25 cellular contexts compared by ENCODE assay signal in the genomic region with DNA sequence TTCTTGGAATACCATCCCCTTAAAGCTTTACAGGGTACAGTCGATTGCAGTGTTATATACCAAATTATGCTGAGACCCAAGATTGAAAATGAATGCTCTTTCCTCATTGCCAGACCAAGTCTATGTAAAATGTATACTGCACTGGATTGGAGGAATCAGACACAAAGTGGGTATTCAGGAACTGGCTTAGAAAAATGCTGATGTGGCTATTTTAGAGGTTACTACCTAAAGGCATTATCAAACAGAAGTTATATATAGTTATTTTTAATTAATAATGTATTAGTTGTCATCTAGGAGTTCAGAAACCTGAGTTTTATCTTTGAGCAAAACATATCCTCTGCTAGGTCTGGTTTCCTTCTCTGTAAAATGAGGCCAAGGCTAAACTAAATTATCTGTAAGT. TPM values are rescaled to one million over a fixed set of nuclear protein-coding genes. Genes with fewer than 3 reads are reported as not detected.
DNase-seq lines count a peak whose midpoint lies in the region; ATAC-seq, FAIRE-seq and TF ChIP-seq lines count a peak whose summit lies in the region.
"Had no signal": no experiment of that assay in that cellular context is flagged by ENCODE, and none has a peak within 500 bp of the region (broad histone marks: within the 10 kb centered on the region; RNA-seq: fewer than 3 reads in every experiment).

No MANE protein-coding gene starts in this region.

- POLR2A ChIA-PET in H1 (lab: Charles Lee; ENCODE audit: partially characterized antibody): no interaction called here

- H4K5ac ChIP-seq in H1 (ENCODE audit: insufficient read length, low read depth, low read length): no peak overlapping the region

- H2AK5ac ChIP-seq in H1 (ENCODE audit: low read depth, low read length): no peak overlapping the region

- no peak for FAIRE-seq in H1 (lab: Jason Lieb, UNC)

- no peak overlapping the region for H3K14ac ChIP-seq in H1 (ENCODE audit: insufficient read length)

- no peak for ATAC-seq in natural killer cell treated with Interleukin-12 subunit alpha and Interleukin-12 subunit beta and Interleukin-15 and Interleukin-18, amount 100 ng/mL, for 72 hours
- no peak for ATAC-seq in natural killer cell
- ATAC-seq in GM19395 (IDR thresholded peaks at IDR 0.05; ENCODE audit: unreplicated experiment): no peak
- ATAC-seq in HG02610 (IDR thresholded peaks at IDR 0.05; ENCODE audit: unreplicated experiment): no peak
- ATAC-seq: activated CD4-positive, alpha-beta T cell treated with anti-CD3 and anti-CD28 coated beads for 36 hours; heart right ventricle had no signal

- peaks cover 8% of the 10 kb centered on the region for H3K23me2 ChIP-seq in H1 (ENCODE audit: low read depth, low read length)

- no peaks in the 10 kb centered on the region for H4K20me1 ChIP-seq in OCI-LY3 (ENCODE audit: insufficient read depth, low read length)
- no peaks in the 10 kb centered on the region for H4K20me1 ChIP-seq in H1 (replicated peaks in 1 of 2; ENCODE audit: control insufficient read depth in 1 of 2, insufficient read depth in 2 of 2, low read length in 2 of 2)

- 81% methylated on average over 1 of the region's 1 CpG; no CpG with 5 or more reads in 1 of the 2 experiments for WGBS in H1 (ENCODE audit: extremely low coverage in 1 of 2, insufficient coverage in 1 of 2, insufficient read length in 1 of 2, insufficient replicate concordance in 2 of 2, low coverage in 1 of 2, low lambda C conversion rate in 2 of 2, missing lambda C conversion rate in 1 of 2), 2 experiments

- peak overlapping the region; percentile 47 for H3K4me3 Mint-ChIP-seq in natural killer cell treated with Interleukin-12 subunit alpha and Interleukin-12 subunit beta and Interleukin-15 and Interleukin-18, amount 100 ng/mL, for 72 hours
- no peak overlapping the region for H3K4me3 Mint-ChIP-seq in natural killer cell
- H3K4me3 Mint-ChIP-seq: activated CD4-positive, alpha-beta T cell treated with anti-CD3 and anti-CD28 coated beads for 36 hours; memory B cell had no signal

- H2BK5ac ChIP-seq in H1 (ENCODE audit: low read depth, low read length): no peak overlapping the region

- no peaks in the 10 kb centered on the region for H3K79me1 ChIP-seq in H1 (ENCODE audit: low read depth, low read length)

- TF ChIP-seq POLR2A in H1 (IDR thresholded peaks at IDR 0.05; ENCODE audit: control extremely low read depth in 1 of 2, low read depth in 2 of 2, low read length in 2 of 2): no peak

- DNase-seq in natural killer cell treated with Interleukin-12 subunit alpha and Interleukin-12 subunit beta and Interleukin-15 and Interleukin-18, amount 100 ng/mL, for 72 hours (ENCODE audit: low spot score): no peak
- no peak for DNase-seq in natural killer cell
- no peak for DNase-seq in H1 (ENCODE audit: low read depth in 1 of 2, low spot score in 2 of 2)
- no peak for DNase-seq in NCI-H524 (lab: John Stamatoyannopoulos, UW)
- DNase-seq: activated CD4-positive, alpha-beta T cell treated with anti-CD3 and anti-CD28 coated beads for 36 hours; activated CD8-positive, alpha-beta memory T cell treated with anti-CD3 and anti-CD28 coated beads, Interleukin-2, amount 50 U/mL, for 48 hours; activated gamma-delta T cell; adrenal gland; brain microvascular endothelial cell; CD4-positive, alpha-beta memory T cell; heart right ventricle; KBM-7; NCI-H1436 treated with DMSO at 0.1 percent for 48 hours; NCI-H446 treated with DMSO at 0.1 percent for 48 hours; retina; SHP77 treated with DMSO at 0.1 percent for 48 hours; stimulated activated naive CD4-positive, alpha-beta T cell had no signal

- no peak overlapping the region for H3K23ac ChIP-seq in H1 (ENCODE audit: insufficient read length)

- no peak overlapping the region for H3K18ac ChIP-seq in H1 (ENCODE audit: extremely low read depth, low read length)

- no peaks in the 10 kb centered on the region for H3K9me3 Mint-ChIP-seq in natural killer cell treated with Interleukin-12 subunit alpha and Interleukin-12 subunit beta and Interleukin-15 and Interleukin-18, amount 100 ng/mL, for 72 hours
- H3K9me3 Mint-ChIP-seq in natural killer cell: no peaks in the 10 kb centered on the region
- H3K9me3 Mint-ChIP-seq: memory B cell had no signal

- no peaks in the 10 kb centered on the region for H3K9me3 ChIP-seq in OCI-LY3 (ENCODE audit: insufficient read depth, low read length)
- H3K9me3 ChIP-seq in H1 (ENCODE audit: insufficient read depth in 2 of 2, low read depth in 1 of 2, low read length in 1 of 2): no peaks in the 10 kb centered on the region
- H3K9me3 ChIP-seq: adrenal gland, heart right ventricle, vagina had no signal

- intact Hi-C loops in natural killer cell (cut with micrococcal nuclease): no loop called here

- H3K27me3 ChIP-seq in OCI-LY3 (ENCODE audit: low read depth, low read length) (no peaks in the 10 kb centered on the region), H1 (replicated peaks in 1 of 4; ENCODE audit: control insufficient read depth in 3 of 4, extremely low read depth in 1 of 4, insufficient read depth in 3 of 4, low read length in 3 of 4) (no peaks in the 10 kb centered on the region; a peak in 1 of 7 replicates)
- H3K27me3 ChIP-seq: adrenal gland, brain microvascular endothelial cell, heart right ventricle, vagina had no signal

- 0 out of 2 replicates have a peak overlapping the region, but pooled peaks have one; percentile 14 for H2AFZ ChIP-seq in OCI-LY3 (ENCODE audit: low read depth, low read length)
- H2AFZ ChIP-seq in H1 (ENCODE audit: low read length): no peak overlapping the region

- H3K4me1 ChIP-seq in OCI-LY3 (ENCODE audit: low read length): peaks cover 12% of the 10 kb centered on the region
- H3K4me1 ChIP-seq in H1 (replicated peaks in 1 of 4; ENCODE audit: control insufficient read depth in 3 of 4, insufficient read depth in 4 of 4, low read length in 3 of 4): peaks cover 0 to 5% (median 1%) of the 10 kb centered on the region in 4 experiments; a peak in 4 of 7 replicates

- no peak overlapping the region for H3K27ac Mint-ChIP-seq in natural killer cell treated with Interleukin-12 subunit alpha and Interleukin-12 subunit beta and Interleukin-15 and Interleukin-18, amount 100 ng/mL, for 72 hours
- H3K27ac Mint-ChIP-seq in natural killer cell: no peak overlapping the region
- H3K27ac Mint-ChIP-seq: activated CD4-positive, alpha-beta T cell treated with anti-CD3 and anti-CD28 coated beads for 36 hours; memory B cell had no signal

- H3K27ac ChIP-seq in OCI-LY3 (ENCODE audit: low read length) (no peak overlapping the region), H1 (ENCODE audit: low read depth, low read length) (no peak overlapping the region)
- H3K27ac ChIP-seq: adrenal gland, brain microvascular endothelial cell, epithelial cell of prostate, heart right ventricle, vagina had no signal

- no peak overlapping the region for H3K4ac ChIP-seq in H1 (replicated peaks; ENCODE audit: insufficient read length, low read depth, low read length)

- no peak overlapping the region for H3K56ac ChIP-seq in H1 (replicated peaks; ENCODE audit: insufficient read length, low read depth, low read length)

- no peak overlapping the region for H3K4me2 ChIP-seq in OCI-LY3 (ENCODE audit: low read length)
- no peak overlapping the region for H3K4me2 ChIP-seq in H1 (ENCODE audit: insufficient read depth in 1 of 2, low read depth in 2 of 2, low read length in 2 of 2)

- H2BK20ac ChIP-seq in H1 (ENCODE audit: low read length): no peak overlapping the region

- H2BK120ac ChIP-seq in H1 (replicated peaks; ENCODE audit: low read depth, low read length): no peak overlapping the region

- H3K36me3 Mint-ChIP-seq in natural killer cell treated with Interleukin-12 subunit alpha and Interleukin-12 subunit beta and Interleukin-15 and Interleukin-18, amount 100 ng/mL, for 72 hours: peaks cover 5% of the 10 kb centered on the region
- H3K36me3 Mint-ChIP-seq in natural killer cell: no peaks in the 10 kb centered on the region
- H3K36me3 Mint-ChIP-seq: memory B cell had no signal

- CTCF ChIA-PET in H1 (lab: Charles Lee; ENCODE audit: partially characterized antibody): interaction anchor here (0.7 to 1.9 kb wide), 4 partner anchors 12 to 260 kb away, joined by 3 to 5 read pairs (median 4); no protein-coding TSS in a partner anchor

- TF ChIP-seq EP300 in H1 (IDR thresholded peaks at IDR 0.05; ENCODE audit: borderline replicate concordance in 1 of 2, low read depth in 2 of 2, low read length in 2 of 2): no peak

- no peak overlapping the region for H3K9ac ChIP-seq in OCI-LY3 (ENCODE audit: low read length)
- H3K9ac ChIP-seq in H1 (replicated peaks in 1 of 4; ENCODE audit: extremely low read depth in 1 of 4, low read depth in 3 of 4, low read length in 3 of 4): no peak overlapping the region

- no peaks in the 10 kb centered on the region for H3K27me3 Mint-ChIP-seq in natural killer cell treated with Interleukin-12 subunit alpha and Interleukin-12 subunit beta and Interleukin-15 and Interleukin-18, amount 100 ng/mL, for 72 hours
- H3K27me3 Mint-ChIP-seq in natural killer cell (ENCODE audit: low read depth in 2 of 2): no peaks in the 10 kb centered on the region
- H3K27me3 Mint-ChIP-seq: activated CD4-positive, alpha-beta T cell treated with anti-CD3 and anti-CD28 coated beads for 36 hours; CD4-positive, alpha-beta memory T cell; memory B cell had no signal

- H3K79me2 ChIP-seq in OCI-LY3 (ENCODE audit: low read length): peaks cover 14% of the 10 kb centered on the region
- H3K79me2 ChIP-seq in H1 (ENCODE audit: control insufficient read depth in 1 of 2, insufficient read depth in 2 of 2, low read length in 2 of 2): peaks cover 0 to 2% of the 10 kb centered on the region in 2 experiments; a peak in 1 of 4 replicates

- TF ChIP-seq RAD21 in H1 (IDR thresholded peaks at IDR 0.05 in 1 of 2, conservative IDR thresholded peaks at IDR 0.05 in 1 of 2; ENCODE audit: low read depth in 2 of 2, low read length in 2 of 2): no peak

- no peak for TF ChIP-seq CTCF in natural killer cell (IDR thresholded peaks at IDR 0.05)
- TF ChIP-seq CTCF in OCI-LY3 (IDR thresholded peaks at IDR 0.05; ENCODE audit: low read depth, low read length): no peak
- TF ChIP-seq CTCF in H1 (IDR thresholded peaks at IDR 0.05; ENCODE audit: control extremely low read depth in 1 of 3, insufficient read depth in 1 of 3, low read depth in 1 of 3, low read length in 3 of 3): no peak

- H3K36me3 ChIP-seq in OCI-LY3 (replicated peaks; ENCODE audit: low read depth, low read length) (peaks cover 1% of the 10 kb centered on the region), H1 (ENCODE audit: control insufficient read depth in 2 of 4, insufficient read depth in 4 of 4, low read length in 3 of 4) (no peaks in the 10 kb centered on the region)
- H3K36me3 ChIP-seq: adrenal gland, brain microvascular endothelial cell, heart right ventricle, vagina had no signal

- no peak overlapping the region for H4K8ac ChIP-seq in H1 (ENCODE audit: extremely low read depth, insufficient read depth, low read length)

- H2BK12ac ChIP-seq in H1 (ENCODE audit: low read depth, low read length): no peak overlapping the region

- H4K91ac ChIP-seq in H1 (replicated peaks; ENCODE audit: insufficient read length, low read length): no peak overlapping the region

- no peak overlapping the region for H2BK15ac ChIP-seq in H1 (ENCODE audit: low read length)

- H3K4me3 ChIP-seq in OCI-LY3 (ENCODE audit: low read length) (no peak overlapping the region), H1 (ENCODE audit: extremely low read depth in 1 of 4, insufficient read depth in 2 of 4, low read depth in 3 of 4, low read length in 4 of 4) (no peak overlapping the region)
- H3K4me3 ChIP-seq: adrenal gland, heart right ventricle, vagina had no signal

- peaks cover 22 to 27% of the 10 kb centered on the region in 2 donors for H3K4me1 Mint-ChIP-seq in natural killer cell treated with Interleukin-12 subunit alpha and Interleukin-12 subunit beta and Interleukin-15 and Interleukin-18, amount 100 ng/mL, for 72 hours (ENCODE audit: low read depth in 2 of 2)
- peaks cover 22% of the 10 kb centered on the region in 2 donors for H3K4me1 Mint-ChIP-seq in natural killer cell

RNA-seq across cellular contexts. Expression of a gene that starts 3.6 kb away (rescaled TPM):
- total RNA-seq in natural killer cell treated with Interleukin-12 subunit alpha and Interleukin-12 subunit beta and Interleukin-15 and Interleukin-18, amount 100 ng/mL, for 72 hours: 10 to 100 TPM; 39.1 to 67.9 TPM
- 10 to 100 TPM; 39.6 to 52.3 (median 40.4) TPM for total RNA-seq in natural killer cell
- 68.6 and 72.7 TPM in 2 replicates for total RNA-seq in H1 (2021; fragmentation: NEBNext Ultra II Directional; extraction: Animal tissue kit (Norgen Biotek cat#: 25700))
- polyA plus RNA-seq in H1 (2011; rRNA removed): 51.4 and 67.3 TPM in 2 replicates
- 56.8 TPM for polyA plus RNA-seq in H1 (2011; cell fraction: cytosol; rRNA removed)
- polyA plus RNA-seq in H1 (2011; cell fraction: nucleus; rRNA removed): 28.8 TPM
- 53.5 to 64.2 TPM (median 54.9 TPM) in 4 replicates for polyA plus RNA-seq in H1 (2012, experiment 1 of 2)
- polyA plus RNA-seq in H1 (2012, experiment 2 of 2): 72.6 TPM
- 48.9 TPM for polyA plus RNA-seq in H1 (2013, experiment 1 of 2)
- polyA plus RNA-seq in H1 (2013, experiment 2 of 2): 51.3 TPM
- 37.4 and 44.6 TPM in 2 replicates for polyA minus RNA-seq in H1 (2011; rRNA and poly(A)+ RNA removed)
- 28.3 TPM for polyA minus RNA-seq in H1 (2011; cell fraction: cytosol; rRNA and poly(A)+ RNA removed)
- polyA minus RNA-seq in H1 (2011; cell fraction: nucleus; rRNA and poly(A)+ RNA removed): 31.6 TPM

RNA-seq across cellular contexts. Expression of a gene that starts 36.1 kb away (rescaled TPM):
- 10 to 100 TPM; 17.8 to 18.5 TPM for total RNA-seq in natural killer cell treated with Interleukin-12 subunit alpha and Interleukin-12 subunit beta and Interleukin-15 and Interleukin-18, amount 100 ng/mL, for 72 hours
- total RNA-seq in natural killer cell: 10 to 100 TPM in 2 of 3 donors, 1 to 10 TPM in 1; 9.3 to 13.6 (median 12.2) TPM
- 16.5 and 20.8 TPM in 2 replicates for total RNA-seq in H1 (2021; fragmentation: NEBNext Ultra II Directional; extraction: Animal tissue kit (Norgen Biotek cat#: 25700))
- polyA plus RNA-seq in H1 (2011; rRNA removed): 6.8 and 7.7 TPM in 2 replicates
- polyA plus RNA-seq in H1 (2011; cell fraction: cytosol; rRNA removed): 10.5 TPM
- polyA plus RNA-seq in H1 (2011; cell fraction: nucleus; rRNA removed): 4.2 TPM
- polyA plus RNA-seq in H1 (2012, experiment 1 of 2): 9.7 to 15.8 TPM (median 10.5 TPM) in 4 replicates
- 9.9 TPM for polyA plus RNA-seq in H1 (2012, experiment 2 of 2)
- 14.6 TPM for polyA plus RNA-seq in H1 (2013, experiment 1 of 2)
- 14.9 TPM for polyA plus RNA-seq in H1 (2013, experiment 2 of 2)
- polyA minus RNA-seq in H1 (2011; rRNA and poly(A)+ RNA removed): 7.6 and 7.7 TPM in 2 replicates
- 8.3 TPM for polyA minus RNA-seq in H1 (2011; cell fraction: cytosol; rRNA and poly(A)+ RNA removed)
- 10.2 TPM for polyA minus RNA-seq in H1 (2011; cell fraction: nucleus; rRNA and poly(A)+ RNA removed)

RNA-seq across cellular contexts. Expression of a gene that starts 51.9 kb away (rescaled TPM):
- total RNA-seq in natural killer cell treated with Interleukin-12 subunit alpha and Interleukin-12 subunit beta and Interleukin-15 and Interleukin-18, amount 100 ng/mL, for 72 hours: not detected
- not detected for total RNA-seq in natural killer cell
- total RNA-seq in H1 (2021; fragmentation: NEBNext Ultra II Directional; extraction: Animal tissue kit (Norgen Biotek cat#: 25700)): not detected in 2 replicates
- not detected in 2 replicates for polyA plus RNA-seq in H1 (2011; rRNA removed)
- polyA plus RNA-seq in H1 (2011; cell fraction: cytosol; rRNA removed): not detected
- polyA plus RNA-seq in H1 (2011; cell fraction: nucleus; rRNA removed): not detected
- not detected in 4 replicates for polyA plus RNA-seq in H1 (2012, experiment 1 of 2)
- polyA plus RNA-seq in H1 (2012, experiment 2 of 2): not detected
- polyA plus RNA-seq in H1 (2013, experiment 1 of 2): not detected
- not detected for polyA plus RNA-seq in H1 (2013, experiment 2 of 2)
- polyA minus RNA-seq in H1 (2011; rRNA and poly(A)+ RNA removed): not detected in 2 replicates
- polyA minus RNA-seq in H1 (2011; cell fraction: cytosol; rRNA and poly(A)+ RNA removed): not detected
- not detected for polyA minus RNA-seq in H1 (2011; cell fraction: nucleus; rRNA and poly(A)+ RNA removed)
- total RNA-seq: activated CD4-positive, alpha-beta T cell treated with anti-CD3 and anti-CD28 coated beads for 36 hours; CD4-positive, alpha-beta memory T cell; fibroblast of villous mesenchyme; heart right ventricle; omental fat pad; vagina had no signal
- polyA plus RNA-seq: CD4-positive, alpha-beta memory T cell had no signal
